1 cellular context compared by ENCODE assay signal in genomic region chr9:5851445-5851844, GRCh38.
A peak's percentile ranks its signal among the peaks of the same experiment; 100 is the strongest.
TF ChIP-seq lines count a peak whose summit lies in the region.

No MANE protein-coding gene starts in this region.

TF ChIP-seq in GM12878, 131 proteins besides CTCF, POLR2A, EP300 and RAD21 (continues in another document):
- TF ChIP-seq TBL1XR1 (IDR thresholded peaks at IDR 0.05; ENCODE audit: low read depth, low read length) (no peak), RELB (IDR thresholded peaks at IDR 0.05; ENCODE audit: low read depth) (peak; percentile 63), ZNF384 (IDR thresholded peaks at IDR 0.05; ENCODE audit: borderline replicate concordance, low read depth, low read length) (no peak), ETV6 (conservative IDR thresholded peaks at IDR 0.05 in 1 of 2, IDR thresholded peaks at IDR 0.05 in 1 of 2; ENCODE audit: borderline replicate concordance in 1 of 2, low read depth in 1 of 2) (0 out of 4 replicates have a peak, but pooled peaks of 1 of the 2 experiments have one; percentile 16), BCL11A (IDR thresholded peaks at IDR 0.05; ENCODE audit: low read depth, low read length) (peak; percentile 57), PAX5 (IDR thresholded peaks at IDR 0.05; ENCODE audit: borderline replicate concordance, low read depth, low read length) (peak; percentile 72; the same call in 1 of the 2 replicates), SIX5 (IDR thresholded peaks at IDR 0.05; ENCODE audit: low read depth, low read length, severe bottlenecking) (no peak), STAT3 (IDR thresholded peaks at IDR 0.05; ENCODE audit: low read depth, low read length) (no peak), RELA (IDR thresholded peaks at IDR 0.05; ENCODE audit: borderline replicate concordance, partially characterized antibody) (peak; percentile 25), GATAD2B (conservative IDR thresholded peaks at IDR 0.05; ENCODE audit: low read depth) (no peak), SMAD5 (IDR thresholded peaks at IDR 0.05; ENCODE audit: low read depth) (no peak), RAD51 (IDR thresholded peaks at IDR 0.05) (no peak), MXI1 (IDR thresholded peaks at IDR 0.05; ENCODE audit: low read depth, low read length) (peak; percentile 42; the same call in 1 of the 2 replicates), TCF12 (IDR thresholded peaks at IDR 0.05; ENCODE audit: low read depth, low read length) (peak; percentile 86), DPF2 (IDR thresholded peaks at IDR 0.05) (peak; percentile 85), HDAC2 (IDR thresholded peaks at IDR 0.05) (no peak), RUNX3 (IDR thresholded peaks at IDR 0.05; ENCODE audit: low read length) (peak; percentile 78), ZNF274 (IDR thresholded peaks at IDR 0.05; ENCODE audit: insufficient read depth, insufficient read length) (no peak), JUND (IDR thresholded peaks at IDR 0.05; ENCODE audit: low read depth, low read length) (peak; percentile 73), SRF (IDR thresholded peaks at IDR 0.05; ENCODE audit: low read depth in 2 of 2, low read length in 2 of 2) (peak; percentile 79 to 94), MYB (IDR thresholded peaks at IDR 0.05; ENCODE audit: borderline replicate concordance, low read depth, low read length) (no peak), SP1 (IDR thresholded peaks at IDR 0.05; ENCODE audit: low read depth, low read length) (peak; percentile 13), NFXL1 (IDR thresholded peaks at IDR 0.05; ENCODE audit: borderline replicate concordance) (no peak), ATF7 (IDR thresholded peaks at IDR 0.05; ENCODE audit: low read depth) (peak; percentile 75), ZBTB4 (CRISPR knock-in tag; IDR thresholded peaks at IDR 0.05) (no peak), MYC (IDR thresholded peaks at IDR 0.05; ENCODE audit: insufficient read depth, insufficient read length, insufficient replicate concordance, low read length, severe bottlenecking) (no peak), YBX1 (IDR thresholded peaks at IDR 0.05) (no peak), RB1 (IDR thresholded peaks at IDR 0.05; ENCODE audit: borderline replicate concordance) (no peak), NR2C2 (IDR thresholded peaks at IDR 0.05; ENCODE audit: borderline replicate concordance, control insufficient read depth, insufficient read length, low read depth) (no peak), TCF3 (IDR thresholded peaks at IDR 0.05; ENCODE audit: borderline replicate concordance, insufficient read depth, low read depth, low read length) (0 out of 2 replicates have a peak, but pooled peaks have one; percentile 65), NFYA (IDR thresholded peaks at IDR 0.05; ENCODE audit: borderline replicate concordance, low read depth, low read length) (no peak), NR2F1 (conservative IDR thresholded peaks at IDR 0.05) (peak; percentile 88), MEF2B (IDR thresholded peaks at IDR 0.05; ENCODE audit: partially characterized antibody, poor library complexity, severe bottlenecking) (peak; percentile 51), CREB1 (IDR thresholded peaks at IDR 0.05; ENCODE audit: low read depth) (no peak), YY1 (IDR thresholded peaks at IDR 0.05; ENCODE audit: low read depth, low read length) (no peak), NFIC (IDR thresholded peaks at IDR 0.05; ENCODE audit: low read depth, low read length) (peak; percentile 67), ASH2L (IDR thresholded peaks at IDR 0.05; ENCODE audit: borderline replicate concordance, low read depth) (no peak), REST (IDR thresholded peaks at IDR 0.05; ENCODE audit: low read depth, low read length) (no peak), NRF1 (conservative IDR thresholded peaks at IDR 0.05; ENCODE audit: low read depth, low read length) (no peak), HDGF (IDR thresholded peaks at IDR 0.05) (peak; percentile 53; the same call in 1 of the 2 replicates), CBFB (IDR thresholded peaks at IDR 0.05; ENCODE audit: low read depth) (no peak), ZSCAN29 (IDR thresholded peaks at IDR 0.05) (no peak), CUX1 (IDR thresholded peaks at IDR 0.05; ENCODE audit: insufficient replicate concordance, low read depth, low read length) (peak; percentile 44), POU2F2 (IDR thresholded peaks at IDR 0.05; ENCODE audit: borderline replicate concordance, low read depth, low read length) (peak; percentile 16; the same call in 1 of the 3 replicates), SUZ12 (IDR thresholded peaks at IDR 0.05; ENCODE audit: unreplicated experiment) (no peak), USF2 (IDR thresholded peaks at IDR 0.05; ENCODE audit: borderline replicate concordance, low read depth, low read length) (no peak), EGR1 (IDR thresholded peaks at IDR 0.05; ENCODE audit: borderline replicate concordance in 1 of 2, low read depth in 2 of 2, low read length in 2 of 2) (no peak), ZZZ3 (IDR thresholded peaks at IDR 0.05; ENCODE audit: control insufficient read depth, insufficient read length, low read depth) (no peak), CBX5 (IDR thresholded peaks at IDR 0.05; ENCODE audit: low read depth) (no peak)
- TF ChIP-seq, protein P1, sequence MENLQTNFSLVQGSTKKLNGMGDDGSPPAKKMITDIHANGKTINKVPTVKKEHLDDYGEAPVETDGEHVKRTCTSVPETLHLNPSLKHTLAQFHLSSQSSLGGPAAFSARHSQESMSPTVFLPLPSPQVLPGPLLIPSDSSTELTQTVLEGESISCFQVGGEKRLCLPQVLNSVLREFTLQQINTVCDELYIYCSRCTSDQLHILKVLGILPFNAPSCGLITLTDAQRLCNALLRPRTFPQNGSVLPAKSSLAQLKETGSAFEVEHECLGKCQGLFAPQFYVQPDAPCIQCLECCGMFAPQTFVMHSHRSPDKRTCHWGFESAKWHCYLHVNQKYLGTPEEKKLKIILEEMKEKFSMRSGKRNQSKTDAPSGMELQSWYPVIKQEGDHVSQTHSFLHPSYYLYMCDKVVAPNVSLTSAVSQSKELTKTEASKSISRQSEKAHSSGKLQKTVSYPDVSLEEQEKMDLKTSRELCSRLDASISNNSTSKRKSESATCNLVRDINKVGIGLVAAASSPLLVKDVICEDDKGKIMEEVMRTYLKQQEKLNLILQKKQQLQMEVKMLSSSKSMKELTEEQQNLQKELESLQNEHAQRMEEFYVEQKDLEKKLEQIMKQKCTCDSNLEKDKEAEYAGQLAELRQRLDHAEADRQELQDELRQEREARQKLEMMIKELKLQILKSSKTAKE (IDR thresholded peaks at IDR 0.05; ENCODE audit: low read depth, poor library complexity, severe bottlenecking), result peak; percentile 84
- TF ChIP-seq, protein P2, sequence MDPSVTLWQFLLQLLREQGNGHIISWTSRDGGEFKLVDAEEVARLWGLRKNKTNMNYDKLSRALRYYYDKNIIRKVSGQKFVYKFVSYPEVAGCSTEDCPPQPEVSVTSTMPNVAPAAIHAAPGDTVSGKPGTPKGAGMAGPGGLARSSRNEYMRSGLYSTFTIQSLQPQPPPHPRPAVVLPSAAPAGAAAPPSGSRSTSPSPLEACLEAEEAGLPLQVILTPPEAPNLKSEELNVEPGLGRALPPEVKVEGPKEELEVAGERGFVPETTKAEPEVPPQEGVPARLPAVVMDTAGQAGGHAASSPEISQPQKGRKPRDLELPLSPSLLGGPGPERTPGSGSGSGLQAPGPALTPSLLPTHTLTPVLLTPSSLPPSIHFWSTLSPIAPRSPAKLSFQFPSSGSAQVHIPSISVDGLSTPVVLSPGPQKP (IDR thresholded peaks at IDR 0.05; ENCODE audit: low read depth, low read length), result peak; percentile 96
